ENCODE assay signal across 12 cellular contexts in the genomic region with DNA sequence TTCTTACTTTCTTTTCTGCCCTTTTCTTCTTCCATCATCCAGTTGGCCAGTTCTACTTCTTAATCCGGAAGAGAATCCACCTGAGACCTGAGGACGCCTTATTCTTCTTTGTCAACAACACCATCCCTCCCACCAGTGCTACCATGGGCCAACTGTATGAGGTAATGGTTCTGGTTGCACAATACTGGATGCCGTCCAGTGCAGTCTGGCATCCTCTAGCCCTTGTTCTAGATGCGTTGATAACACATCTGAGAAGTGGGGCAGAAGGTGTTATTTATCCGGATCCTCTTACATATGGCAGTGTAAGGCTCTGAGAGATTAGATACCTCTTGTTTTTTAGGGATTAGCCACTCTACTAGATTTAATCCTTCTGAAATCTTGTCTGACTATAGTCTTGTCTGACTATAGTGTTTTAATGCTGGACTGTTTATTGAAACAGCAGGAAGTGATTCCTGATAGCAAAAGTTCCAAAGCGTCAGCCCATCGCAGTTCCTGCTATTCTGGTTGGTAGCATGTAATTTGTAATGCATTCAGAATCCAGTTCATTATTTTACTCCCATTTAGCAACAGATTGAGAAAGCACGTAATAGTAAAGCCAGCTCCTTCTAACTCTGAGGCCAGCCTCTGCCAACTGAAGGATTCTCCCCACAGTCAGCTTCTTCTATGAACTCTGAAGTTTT. TPM values are rescaled to one million over a fixed set of nuclear protein-coding genes. Genes with fewer than 3 reads are reported as not detected.
DNase-seq lines count a peak whose midpoint lies in the region; ATAC-seq and TF ChIP-seq lines count a peak whose summit lies in the region.
"Had no signal": no experiment of that assay in that cellular context is flagged by ENCODE, and none has a peak within 500 bp of the region (broad histone marks: within the 10 kb centered on the region; RNA-seq: fewer than 3 reads in every experiment).

No MANE protein-coding gene starts in this region.

- TF ChIP-seq POLR2A in body of pancreas (IDR thresholded peaks at IDR 0.05) (no peak), heart left ventricle (IDR thresholded peaks at IDR 0.05) (peak in 1 of 2 donors; percentile 15), prostate gland (IDR thresholded peaks at IDR 0.05) (no peak)

- H3K27me3 ChIP-seq in body of pancreas (no peaks in the 10 kb centered on the region), heart left ventricle (no peaks in the 10 kb centered on the region), prostate gland (replicated peaks; ENCODE audit: insufficient read depth) (no peaks in the 10 kb centered on the region)
- H3K27me3 ChIP-seq in effector memory CD4-positive, alpha-beta T cell (replicated peaks; ENCODE audit: control insufficient read depth, insufficient read depth, low read length, poor library complexity, severe bottlenecking): no peaks in the 10 kb centered on the region

- H3K36me3 ChIP-seq in body of pancreas (replicated peaks in 1 of 2; ENCODE audit: insufficient read depth in 1 of 2, low read depth in 2 of 2) (peaks cover 5 to 19% of the 10 kb centered on the region in 2 donors), heart left ventricle (peaks cover 0 to 85% (median 73%) of the 10 kb centered on the region in 9 donors), prostate gland (peaks cover 10 to 18% of the 10 kb centered on the region in 2 donors)
- peaks cover 21% of the 10 kb centered on the region for H3K36me3 ChIP-seq in effector memory CD4-positive, alpha-beta T cell (ENCODE audit: control insufficient read depth, insufficient read depth, low read length)

- H3K4me1 ChIP-seq in body of pancreas (peaks cover 27% of the 10 kb centered on the region), heart left ventricle (peaks cover 4 to 62% (median 39%) of the 10 kb centered on the region in 12 donors), prostate gland (replicated peaks) (no peaks in the 10 kb centered on the region)
- H3K4me1 ChIP-seq in effector memory CD4-positive, alpha-beta T cell (ENCODE audit: control insufficient read depth, insufficient read depth, low read length, poor library complexity, severe bottlenecking): no peaks in the 10 kb centered on the region

- TF ChIP-seq CTCF in C4-2B (conservative IDR thresholded peaks at IDR 0.05) (no peak), body of pancreas (IDR thresholded peaks at IDR 0.05) (no peak), heart left ventricle (IDR thresholded peaks at IDR 0.05) (no peak), prostate gland (IDR thresholded peaks at IDR 0.05) (no peak)

- DNase-seq in body of pancreas (peak; percentile 84 to 88 (median 86)), heart left ventricle (peak; percentile 65 to 83 (median 75)), prostate gland (ENCODE audit: low spot score) (peak; percentile 91)
- no peak for DNase-seq in effector memory CD4-positive, alpha-beta T cell
- DNase-seq: CD4-positive, alpha-beta T cell; kidney; NCI-H446 had no signal

- intact Hi-C loops in body of pancreas (cut with DNase I): no loop called here
- intact Hi-C loops in heart left ventricle (cut with DNase I): loop anchor here in 1 of 10 donors (10.0 kb wide), 1 partner anchor 954 kb away; a partner anchor contains a TSS
- intact Hi-C loops in prostate gland (cut with DNase I): no loop called here

- H3K9me3 ChIP-seq in body of pancreas: no peaks in the 10 kb centered on the region
- no peaks in the 10 kb centered on the region for H3K9me3 ChIP-seq in heart left ventricle
- H3K9me3 ChIP-seq in prostate gland: no peaks in the 10 kb centered on the region
- H3K9me3 ChIP-seq in effector memory CD4-positive, alpha-beta T cell (ENCODE audit: control insufficient read depth, low read length): no peaks in the 10 kb centered on the region

- H3K27ac ChIP-seq in C4-2B: peak overlapping the region; percentile 41; the same call in 1 of the 2 replicates
- H3K27ac ChIP-seq in body of pancreas: peak overlapping the region; percentile 12 to 57 (median 48)
- H3K27ac ChIP-seq in heart left ventricle: peak overlapping the region; percentile 4 to 83 (median 68)
- H3K27ac ChIP-seq in prostate gland: peak overlapping the region; percentile 62 to 71
- H3K27ac ChIP-seq in effector memory CD4-positive, alpha-beta T cell (ENCODE audit: insufficient read depth, low read length, poor library complexity, severe bottlenecking): no peak overlapping the region

- peak; percentile 99 for ATAC-seq in body of pancreas
- ATAC-seq in heart left ventricle: peak; percentile 93 to 97 (median 94)
- ATAC-seq in GM19351 (IDR thresholded peaks at IDR 0.05; ENCODE audit: unreplicated experiment): no peak
- ATAC-seq in GM18867 (IDR thresholded peaks at IDR 0.05; ENCODE audit: unreplicated experiment): no peak
- no peak for ATAC-seq in GM19467 (IDR thresholded peaks at IDR 0.05; ENCODE audit: unreplicated experiment)

- WGBS in body of pancreas, 2 donors: 34 to 38% methylated on average over 8 of the region's 8 CpGs
- 14 to 24% (median 19%) methylated on average over 8 of the region's 8 CpGs for WGBS in heart left ventricle, 4 donors
- 17% methylated on average over 8 of the region's 8 CpGs for WGBS in prostate gland

- no peak overlapping the region for H3K4me3 ChIP-seq in body of pancreas
- peak overlapping the region in 1 of 12 donors; percentile 8 for H3K4me3 ChIP-seq in heart left ventricle
- no peak overlapping the region for H3K4me3 ChIP-seq in prostate gland
- no peak overlapping the region for H3K4me3 ChIP-seq in effector memory CD4-positive, alpha-beta T cell (ENCODE audit: insufficient read depth, low read depth, low read length, poor library complexity, severe bottlenecking)

RNA-seq across cellular contexts. Expression of a gene that starts 7.9 kb away (rescaled TPM):
- 10 to 100 TPM; 51.4 to 86.9 TPM for total RNA-seq in body of pancreas
- 100 to 1,000 TPM; 212 to 790 (median 297) TPM for total RNA-seq in heart left ventricle
- 100 to 1,000 TPM; 126 to 258 TPM for polyA plus RNA-seq in heart left ventricle
- total RNA-seq in prostate gland: 10 to 100 TPM; 78.2 to 95.9 TPM

RNA-seq across cellular contexts. Expression of a gene that starts 41.7 kb away (rescaled TPM):
- under 1 TPM in 1 of 2 donors, not detected in 1; 0.26 TPM for total RNA-seq in body of pancreas
- total RNA-seq in heart left ventricle: under 1 TPM in 1 of 9 donors, not detected in 8; 0.53 TPM
- under 1 TPM in 1 of 2 donors, not detected in 1; 0.03 TPM for polyA plus RNA-seq in heart left ventricle
- under 1 TPM in 1 of 2 donors, not detected in 1; 0.17 TPM for total RNA-seq in prostate gland
- total RNA-seq: CD4-positive, alpha-beta T cell; T-helper 2 cell treated with Interferon-gamma antibody and Interleukin-4, amounts not matched to agents 100 ng/mL and 5 ng/mL, for 36 hours had no signal

RNA-seq across cellular contexts. Expression of a gene that starts 48.6 kb away (rescaled TPM):
- 1 to 10 TPM in 1 of 2 donors, under 1 TPM in 1; 0.66 to 5.7 TPM for total RNA-seq in body of pancreas
- 1 to 10 TPM in 2 of 9 donors, under 1 TPM in 5, not detected in 2; 0.34 to 1.6 (median 0.81) TPM for total RNA-seq in heart left ventricle
- under 1 TPM; 0.07 to 0.38 TPM for polyA plus RNA-seq in heart left ventricle
- 1 to 10 TPM; 1.2 to 2.1 TPM for total RNA-seq in prostate gland
- total RNA-seq: CD4-positive, alpha-beta T cell; T-helper 2 cell treated with Interferon-gamma antibody and Interleukin-4, amounts not matched to agents 100 ng/mL and 5 ng/mL, for 36 hours had no signal

Comparison
In these comparisons a context has a peak if more than half of its experiments do, and no peak if none do; other contexts are left out.
1. ATAC-seq: peak in body of pancreas (single experiment) and heart left ventricle (4 of 4); none in GM19351 (single experiment), GM18867 (single experiment) and GM19467 (single experiment).
2. DNase-seq: peak in body of pancreas (4 of 4), heart left ventricle (5 of 5) and prostate gland (single experiment); none in effector memory CD4-positive, alpha-beta T cell (0 of 3).